Comparison of ENCODE assay signal across 8 cellular contexts in genomic region chr3:177337548-177338331, GRCh38.
DNase-seq lines count a peak whose midpoint lies in the region; ATAC-seq and TF ChIP-seq lines count a peak whose summit lies in the region.

No MANE protein-coding gene starts in this region.

- TF ChIP-seq POLR2A in suprapubic skin (IDR thresholded peaks at IDR 0.05) = no peak

- ATAC-seq in HG03159 (IDR thresholded peaks at IDR 0.05; ENCODE audit: unreplicated experiment) = peak; percentile 75

- no peak overlapping the region for H3K4me3 Mint-ChIP-seq in activated naive CD4-positive, alpha-beta T cell treated with anti-CD3 and anti-CD28 coated beads, Interleukin-2, amount 10 ng/mL, durations not matched to agents 7 days and 5 days

- H3K27ac ChIP-seq in hepatocyte (peak overlapping the region; percentile 74), suprapubic skin (peak overlapping the region; percentile 62)

- TF ChIP-seq CTCF in hepatocyte (IDR thresholded peaks at IDR 0.05; ENCODE audit: poor library complexity) (no peak), suprapubic skin (IDR thresholded peaks at IDR 0.05) (no peak)

- CTCF ChIA-PET in activated naive CD4-positive, alpha-beta T cell treated with anti-CD3 and anti-CD28 coated beads, Interleukin-2, amount 10 ng/mL, durations not matched to agents 7 days and 5 days (lab: Charles Lee) = interaction anchor here (0.6 kb wide), 2 partner anchors 192 to 194 kb away, joined by 3 read pairs; no protein-coding TSS in a partner anchor

- H3K4me2 ChIP-seq in hepatocyte = no peak overlapping the region

- no peak overlapping the region for H2AFZ ChIP-seq in hepatocyte

- no peaks in the 10 kb centered on the region for H3K9me2 ChIP-seq in hepatocyte (replicated peaks; ENCODE audit: insufficient read depth)

- no peaks in the 10 kb centered on the region for H3K36me3 Mint-ChIP-seq in activated naive CD4-positive, alpha-beta T cell treated with anti-CD3 and anti-CD28 coated beads, Interleukin-2, amount 10 ng/mL, durations not matched to agents 7 days and 5 days

- no peaks in the 10 kb centered on the region for H3K36me3 ChIP-seq in hepatocyte (replicated peaks; ENCODE audit: insufficient read depth, low read depth)
- no peaks in the 10 kb centered on the region for H3K36me3 ChIP-seq in suprapubic skin

- no peaks in the 10 kb centered on the region for H3K79me2 ChIP-seq in hepatocyte

- H3K27me3 Mint-ChIP-seq in activated naive CD4-positive, alpha-beta T cell treated with anti-CD3 and anti-CD28 coated beads, Interleukin-2, amount 10 ng/mL, durations not matched to agents 7 days and 5 days = no peaks in the 10 kb centered on the region

- H3K27ac Mint-ChIP-seq in activated naive CD4-positive, alpha-beta T cell treated with anti-CD3 and anti-CD28 coated beads, Interleukin-2, amount 10 ng/mL, durations not matched to agents 7 days and 5 days = no peak overlapping the region

- H3K4me1 Mint-ChIP-seq in activated naive CD4-positive, alpha-beta T cell treated with anti-CD3 and anti-CD28 coated beads, Interleukin-2, amount 10 ng/mL, durations not matched to agents 7 days and 5 days = peaks cover 25% of the 10 kb centered on the region

- H3K9me3 ChIP-seq in hepatocyte (ENCODE audit: low read depth) (no peaks in the 10 kb centered on the region), suprapubic skin (no peaks in the 10 kb centered on the region)

- TF ChIP-seq EP300 in suprapubic skin (IDR thresholded peaks at IDR 0.05) = no peak

- no peaks in the 10 kb centered on the region for H4K20me1 ChIP-seq in hepatocyte (ENCODE audit: insufficient read depth, poor library complexity, severe bottlenecking)

- DNase-seq in activated naive CD4-positive, alpha-beta T cell treated with Interleukin-2 at 50 U/mL for 16 hours = peak; percentile 81
- no peak for DNase-seq in activated naive CD4-positive, alpha-beta T cell treated with anti-CD3 and anti-CD28 coated beads, Interleukin-2, amount 10 ng/mL, durations not matched to agents 7 days and 5 days
- DNase-seq in activated CD4-positive, alpha-beta T cell treated with anti-CD3 and anti-CD28 coated beads, Interleukin-2, amount 50 U/mL, for 1 hour = peak; percentile 23
- DNase-seq in hepatocyte (ENCODE audit: low spot score) (no peak), suprapubic skin (ENCODE audit: low spot score in 2 of 2) (no peak), AML-193 (lab: John Stamatoyannopoulos, UW) (no peak), hippocampal formation (lab: John Stamatoyannopoulos, UW) (no peak)

- WGBS in hepatocyte (ENCODE audit: low lambda C conversion rate, missing lambda C conversion rate) = 92% methylated on average over 9 of the region's 9 CpGs
- WGBS in suprapubic skin = 70% methylated on average over 9 of the region's 9 CpGs

- H3K4me3 ChIP-seq in hepatocyte = no peak overlapping the region
- no peak overlapping the region for H3K4me3 ChIP-seq in suprapubic skin

- H3K4me1 ChIP-seq in hepatocyte (ENCODE audit: insufficient read depth) (peaks cover 30% of the 10 kb centered on the region), suprapubic skin (peaks cover 46% of the 10 kb centered on the region)

- H3K27me3 ChIP-seq in hepatocyte (no peaks in the 10 kb centered on the region), suprapubic skin (no peaks in the 10 kb centered on the region)

- no peaks in the 10 kb centered on the region for H3K9me3 Mint-ChIP-seq in activated naive CD4-positive, alpha-beta T cell treated with anti-CD3 and anti-CD28 coated beads, Interleukin-2, amount 10 ng/mL, durations not matched to agents 7 days and 5 days

Comparison
In these comparisons a context has a peak if more than half of its experiments do, and no peak if none do; other contexts are left out.
1. DNase-seq: peak in activated naive CD4-positive, alpha-beta T cell treated with Interleukin-2 at 50 U/mL for 16 hours (single experiment) and activated CD4-positive, alpha-beta T cell treated with anti-CD3 and anti-CD28 coated beads, Interleukin-2, amount 50 U/mL, for 1 hour (single experiment); none in activated naive CD4-positive, alpha-beta T cell treated with anti-CD3 and anti-CD28 coated beads, Interleukin-2, amount 10 ng/mL, durations not matched to agents 7 days and 5 days (single experiment), hepatocyte (single experiment), suprapubic skin (0 of 2), AML-193 (0 of 2) and hippocampal formation (0 of 2).